ENCODE assay signal across 27 cellular contexts in the genomic region with DNA sequence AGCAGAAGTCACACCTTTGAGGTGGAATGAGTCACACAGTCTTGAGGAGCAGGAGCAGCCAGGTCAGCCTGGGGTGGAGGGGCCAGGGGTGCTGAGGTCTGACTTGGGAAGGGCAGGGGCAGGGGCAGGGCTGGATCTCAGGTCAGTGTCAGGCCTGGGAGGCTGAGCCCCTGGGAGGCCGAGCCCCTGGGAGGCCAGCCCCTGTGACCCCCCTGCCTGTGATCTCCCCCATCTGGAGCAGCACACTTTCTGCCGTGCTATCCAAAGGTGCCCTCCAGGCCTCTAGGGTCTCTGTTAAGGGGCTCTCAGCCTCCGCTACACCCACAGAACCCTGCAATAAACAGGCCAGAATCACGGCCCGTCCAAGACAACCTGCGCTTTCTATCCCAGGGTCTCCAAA. TPM values are rescaled to one million over a fixed set of nuclear protein-coding genes. Genes with fewer than 3 reads are reported as not detected.
"Had no signal": no experiment of that assay in that cellular context is flagged by ENCODE, and none has a peak within 500 bp of the region (broad histone marks: within the 10 kb centered on the region; RNA-seq: fewer than 3 reads in every experiment).

No MANE protein-coding gene starts in this region.

- DNase-seq: IMR-90, Karpas-422, KG1, MG63, NCI-H1092, NCI-H1105 treated with DMSO at 0.1 percent for 48 hours, NCI-H1417 treated with DMSO at 0.1 percent for 48 hours, NCI-H146, NCI-H1694 treated with DMSO at 0.1 percent for 48 hours, NCI-H2029, NCI-H2081 treated with DMSO at 0.1 percent for 48 hours, NCI-H2171, NCI-H226, NCI-H446, NCI-H510A, NCI-H524 treated with DMSO at 0.1 percent for 48 hours, NCI-H69, NCI-H774, PC-3, SHP77, SK-N-SH, SW 1271 had no signal

- H3K4me2 ChIP-seq: SK-N-SH had no signal

- H3K9me3 ChIP-seq: MG63, SK-N-SH had no signal

- H3K9ac ChIP-seq: SK-N-SH had no signal

- FAIRE-seq: HepG2 had no signal

- H3K27ac ChIP-seq: RWPE1 had no signal

- H3K4me3 ChIP-seq: MG63 had no signal

- H3K27me3 ChIP-seq: MG63 had no signal

- ATAC-seq: HepG2, Panc1, PC-3 had no signal

- H3K36me3 ChIP-seq: MG63 had no signal

RNA-seq across cellular contexts. Expression of a gene that starts 36.9 kb away (rescaled TPM):
- total RNA-seq: HepG2, OCI-LY7, PC-3, SK-MEL-5 had no signal
- polyA plus RNA-seq: HepG2, SK-N-SH had no signal
